1 cellular context compared by ENCODE assay signal in the genomic region with DNA sequence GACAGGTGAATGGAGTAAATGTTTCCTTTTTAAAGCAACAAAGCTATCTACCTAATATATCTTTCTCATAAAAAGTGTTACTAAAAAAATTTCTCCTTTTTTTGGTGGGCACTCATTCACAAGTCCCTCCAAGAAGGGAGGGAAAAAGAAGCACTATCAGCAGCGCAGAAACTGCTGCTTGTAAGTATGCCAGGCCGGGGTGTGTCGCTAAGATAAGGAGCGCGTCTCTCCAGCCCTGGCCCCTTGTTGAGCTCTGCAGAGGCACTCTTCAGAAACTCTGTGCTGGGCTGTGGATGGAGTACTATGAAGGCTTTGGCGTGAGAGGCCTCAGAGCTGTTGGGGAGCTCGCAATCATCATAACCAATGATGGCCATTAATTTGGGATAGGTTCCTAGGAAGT.
A peak's percentile ranks its signal among the peaks of the same experiment; 100 is the strongest.
TF ChIP-seq lines count a peak whose summit lies in the region.

No MANE protein-coding gene starts in this region.

TF ChIP-seq in K562, 482 proteins besides CTCF, POLR2A, EP300 and RAD21 (continued from another document):
- TF ChIP-seq JUND (IDR thresholded peaks at IDR 0.05; ENCODE audit: borderline replicate concordance, low read depth, low read length) = peak; percentile 2; the same call in 1 of the 2 replicates
- TF ChIP-seq JUND (tag; IDR thresholded peaks at IDR 0.05; ENCODE audit: borderline replicate concordance, low read depth, low read length) = no peak
- TF ChIP-seq, protein P1, sequence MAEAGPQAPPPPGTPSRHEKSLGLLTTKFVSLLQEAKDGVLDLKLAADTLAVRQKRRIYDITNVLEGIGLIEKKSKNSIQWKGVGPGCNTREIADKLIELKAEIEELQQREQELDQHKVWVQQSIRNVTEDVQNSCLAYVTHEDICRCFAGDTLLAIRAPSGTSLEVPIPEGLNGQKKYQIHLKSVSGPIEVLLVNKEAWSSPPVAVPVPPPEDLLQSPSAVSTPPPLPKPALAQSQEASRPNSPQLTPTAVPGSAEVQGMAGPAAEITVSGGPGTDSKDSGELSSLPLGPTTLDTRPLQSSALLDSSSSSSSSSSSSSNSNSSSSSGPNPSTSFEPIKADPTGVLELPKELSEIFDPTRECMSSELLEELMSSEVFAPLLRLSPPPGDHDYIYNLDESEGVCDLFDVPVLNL (CRISPR knock-in tag; IDR thresholded peaks at IDR 0.05; ENCODE audit: low read depth) = no peak
- peak; percentile 68 for TF ChIP-seq NFIC (IDR thresholded peaks at IDR 0.05)
- TF ChIP-seq, protein P2, sequence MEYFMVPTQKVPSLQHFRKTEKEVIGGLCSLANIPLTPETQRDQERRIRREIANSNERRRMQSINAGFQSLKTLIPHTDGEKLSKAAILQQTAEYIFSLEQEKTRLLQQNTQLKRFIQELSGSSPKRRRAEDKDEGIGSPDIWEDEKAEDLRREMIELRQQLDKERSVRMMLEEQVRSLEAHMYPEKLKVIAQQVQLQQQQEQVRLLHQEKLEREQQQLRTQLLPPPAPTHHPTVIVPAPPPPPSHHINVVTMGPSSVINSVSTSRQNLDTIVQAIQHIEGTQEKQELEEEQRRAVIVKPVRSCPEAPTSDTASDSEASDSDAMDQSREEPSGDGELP (CRISPR knock-in tag; IDR thresholded peaks at IDR 0.05; ENCODE audit: borderline replicate concordance) = no peak
- TF ChIP-seq GATAD2B (IDR thresholded peaks at IDR 0.05; ENCODE audit: borderline replicate concordance) = peak; percentile 36; the same call in 1 of the 2 replicates
